1 cellular context compared by ENCODE assay signal in the genomic region with DNA sequence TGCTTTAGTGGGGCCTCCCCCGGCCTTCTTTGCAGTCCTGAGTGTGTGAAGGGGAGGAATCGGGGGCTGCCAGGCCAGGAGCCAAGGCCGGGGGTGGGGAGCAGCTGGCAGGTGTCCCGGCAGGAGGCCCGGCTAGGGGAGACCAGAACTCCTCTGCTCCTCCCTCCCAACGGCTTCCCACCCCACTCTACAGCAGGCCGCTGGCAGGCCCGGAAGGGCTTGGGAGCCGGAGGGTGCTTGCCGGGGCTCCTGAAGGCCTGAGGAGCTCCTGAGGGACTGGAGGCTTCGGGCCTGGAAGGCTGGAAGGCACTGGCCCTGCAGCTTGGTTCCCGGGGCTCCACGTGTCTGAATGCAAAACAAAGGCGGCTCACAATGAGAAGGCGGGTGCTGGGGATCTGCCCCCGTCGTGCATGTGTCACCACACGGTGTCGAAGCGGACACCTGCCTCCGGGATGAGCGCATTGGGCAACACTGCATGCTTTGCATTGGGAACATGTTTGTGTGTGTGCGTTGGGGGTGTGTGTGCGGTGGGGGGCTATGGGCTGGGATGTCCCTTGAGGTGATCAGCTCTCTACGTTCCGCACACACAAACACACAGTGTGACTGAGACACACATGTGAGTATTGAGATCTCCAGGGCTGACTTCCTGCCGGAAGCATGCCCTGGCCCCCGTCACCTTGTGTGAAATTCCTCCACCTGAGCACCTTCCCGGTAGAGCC.
A peak's percentile ranks its signal among the peaks of the same experiment; 100 is the strongest.
TF ChIP-seq lines count a peak whose summit lies in the region.

No MANE protein-coding gene starts in this region.

TF ChIP-seq in HepG2, 621 proteins besides CTCF, POLR2A, EP300 and RAD21 (continued from another document):
- TF ChIP-seq PRDM15 (CRISPR knock-in tag; IDR thresholded peaks at IDR 0.05): no peak
- peak; percentile 47; the same call in 1 of the 2 replicates for TF ChIP-seq ZNF274 (CRISPR knock-in tag; IDR thresholded peaks at IDR 0.05)
- TF ChIP-seq HDAC2 (CRISPR knock-in tag; IDR thresholded peaks at IDR 0.05): no peak
- no peak for TF ChIP-seq SMAD1 (CRISPR knock-in tag; IDR thresholded peaks at IDR 0.05; ENCODE audit: borderline replicate concordance, low read depth)
- no peak for TF ChIP-seq SNAI1 (CRISPR knock-in tag; IDR thresholded peaks at IDR 0.05; ENCODE audit: borderline replicate concordance)
- peak; percentile 74 for TF ChIP-seq PATZ1 (CRISPR knock-in tag; IDR thresholded peaks at IDR 0.05)
- TF ChIP-seq ZNF576 (CRISPR knock-in tag; IDR thresholded peaks at IDR 0.05): 0 out of 2 replicates have a peak, but pooled peaks have one; percentile 59
- TF ChIP-seq, protein P1, sequence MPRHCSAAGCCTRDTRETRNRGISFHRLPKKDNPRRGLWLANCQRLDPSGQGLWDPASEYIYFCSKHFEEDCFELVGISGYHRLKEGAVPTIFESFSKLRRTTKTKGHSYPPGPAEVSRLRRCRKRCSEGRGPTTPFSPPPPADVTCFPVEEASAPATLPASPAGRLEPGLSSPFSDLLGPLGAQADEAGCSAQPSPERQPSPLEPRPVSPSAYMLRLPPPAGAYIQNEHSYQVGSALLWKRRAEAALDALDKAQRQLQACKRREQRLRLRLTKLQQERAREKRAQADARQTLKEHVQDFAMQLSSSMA (CRISPR knock-in tag; IDR thresholded peaks at IDR 0.05): peak; percentile 60; the same call in 1 of the 2 replicates
- TF ChIP-seq GATAD1 (CRISPR knock-in tag; IDR thresholded peaks at IDR 0.05): 0 out of 2 replicates have a peak, but pooled peaks have one; percentile 42
- 0 out of 2 replicates have a peak, but pooled peaks have one; percentile 58 for TF ChIP-seq DMAP1 (CRISPR knock-in tag; IDR thresholded peaks at IDR 0.05)
- peak; percentile 61; the same call in 1 of the 2 replicates for TF ChIP-seq SRY (CRISPR knock-in tag; IDR thresholded peaks at IDR 0.05)
- TF ChIP-seq IRF9 (CRISPR knock-in tag; IDR thresholded peaks at IDR 0.05; ENCODE audit: borderline replicate concordance): peak; percentile 68; the same call in 1 of the 2 replicates
- TF ChIP-seq HNRNPL (IDR thresholded peaks at IDR 0.05; ENCODE audit: low read depth, low read length): 0 out of 2 replicates have a peak, but pooled peaks have one; percentile 31
- peak; percentile 88; the same call in 1 of the 2 replicates for TF ChIP-seq MXD1 (CRISPR knock-in tag; IDR thresholded peaks at IDR 0.05)
- TF ChIP-seq TBL1XR1 (IDR thresholded peaks at IDR 0.05; ENCODE audit: borderline replicate concordance, low read length, partially characterized antibody): no peak
- TF ChIP-seq, protein P2, sequence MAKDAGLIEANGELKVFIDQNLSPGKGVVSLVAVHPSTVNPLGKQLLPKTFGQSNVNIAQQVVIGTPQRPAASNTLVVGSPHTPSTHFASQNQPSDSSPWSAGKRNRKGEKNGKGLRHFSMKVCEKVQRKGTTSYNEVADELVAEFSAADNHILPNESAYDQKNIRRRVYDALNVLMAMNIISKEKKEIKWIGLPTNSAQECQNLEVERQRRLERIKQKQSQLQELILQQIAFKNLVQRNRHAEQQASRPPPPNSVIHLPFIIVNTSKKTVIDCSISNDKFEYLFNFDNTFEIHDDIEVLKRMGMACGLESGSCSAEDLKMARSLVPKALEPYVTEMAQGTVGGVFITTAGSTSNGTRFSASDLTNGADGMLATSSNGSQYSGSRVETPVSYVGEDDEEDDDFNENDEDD (CRISPR knock-in tag; IDR thresholded peaks at IDR 0.05; ENCODE audit: borderline replicate concordance): peak; percentile 83
- TF ChIP-seq MAFF (IDR thresholded peaks at IDR 0.05; ENCODE audit: low read depth, low read length): no peak
- peak; percentile 80 for TF ChIP-seq RBFOX2 (IDR thresholded peaks at IDR 0.05; ENCODE audit: low read depth, low read length)
- peak; percentile 50; the same call in 1 of the 2 replicates for TF ChIP-seq ZNF235 (CRISPR knock-in tag; IDR thresholded peaks at IDR 0.05; ENCODE audit: borderline replicate concordance)
- TF ChIP-seq CREB1 (IDR thresholded peaks at IDR 0.05): no peak
- no peak for TF ChIP-seq CREB1 (CRISPR knock-in tag; IDR thresholded peaks at IDR 0.05)
- TF ChIP-seq, protein P3, sequence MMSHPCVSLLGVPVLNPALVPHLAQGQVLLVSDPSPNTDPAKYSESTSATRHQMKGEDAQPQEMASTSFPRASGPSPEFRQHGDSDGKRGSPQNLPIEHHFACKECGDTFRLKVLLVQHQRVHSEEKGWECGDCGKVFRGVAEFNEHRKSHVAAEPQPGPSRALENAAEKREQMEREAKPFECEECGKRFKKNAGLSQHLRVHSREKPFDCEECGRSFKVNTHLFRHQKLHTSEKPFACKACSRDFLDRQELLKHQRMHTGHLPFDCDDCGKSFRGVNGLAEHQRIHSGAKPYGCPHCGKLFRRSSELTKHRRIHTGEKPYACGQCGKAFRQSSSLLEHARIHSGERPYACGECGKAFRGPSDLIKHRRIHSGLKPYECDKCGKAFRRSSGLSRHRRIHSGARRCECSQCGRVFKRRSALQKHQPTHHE (CRISPR knock-in tag; IDR thresholded peaks at IDR 0.05; ENCODE audit: borderline replicate concordance): no peak; the same call in 1 of the 2 replicates
- no peak; the same call in 1 of the 2 replicates for TF ChIP-seq ZNF724P (CRISPR knock-in tag; IDR thresholded peaks at IDR 0.05; ENCODE audit: borderline replicate concordance)
- TF ChIP-seq ZFX (CRISPR knock-in tag; IDR thresholded peaks at IDR 0.05; ENCODE audit: low read depth): peak; percentile 76
- 0 out of 2 replicates have a peak, but pooled peaks have one; percentile 32 for TF ChIP-seq ZNF616 (CRISPR knock-in tag; IDR thresholded peaks at IDR 0.05; ENCODE audit: low read depth)
- TF ChIP-seq TGIF2 (CRISPR knock-in tag; IDR thresholded peaks at IDR 0.05): peak; percentile 82
- peak; percentile 70; the same call in 1 of the 2 replicates for TF ChIP-seq ZNF646 (CRISPR knock-in tag; IDR thresholded peaks at IDR 0.05)
- TF ChIP-seq ZNF546 (CRISPR knock-in tag; conservative IDR thresholded peaks at IDR 0.05): peak; percentile 86; the same call in 1 of the 2 replicates
- TF ChIP-seq GTF3A (CRISPR knock-in tag; conservative IDR thresholded peaks at IDR 0.05): no peak
- 0 out of 2 replicates have a peak, but pooled peaks have one; percentile 35 for TF ChIP-seq ZKSCAN5 (CRISPR knock-in tag; IDR thresholded peaks at IDR 0.05)
- TF ChIP-seq FOXA3 (CRISPR knock-in tag; IDR thresholded peaks at IDR 0.05): peak; percentile 47
- 0 out of 2 replicates have a peak, but pooled peaks have one; percentile 54 for TF ChIP-seq ZNF749 (CRISPR knock-in tag; IDR thresholded peaks at IDR 0.05; ENCODE audit: borderline replicate concordance)
- TF ChIP-seq ZNF230 (CRISPR knock-in tag; IDR thresholded peaks at IDR 0.05): no peak
- peak; percentile 76 for TF ChIP-seq MNT (IDR thresholded peaks at IDR 0.05)
- TF ChIP-seq JUN (CRISPR knock-in tag; IDR thresholded peaks at IDR 0.05): no peak
- peak; percentile 91; the same call in 1 of the 2 replicates for TF ChIP-seq ZNF737 (CRISPR knock-in tag; IDR thresholded peaks at IDR 0.05; ENCODE audit: borderline replicate concordance)
